8 cellular contexts compared by ENCODE assay signal in the genomic region with DNA sequence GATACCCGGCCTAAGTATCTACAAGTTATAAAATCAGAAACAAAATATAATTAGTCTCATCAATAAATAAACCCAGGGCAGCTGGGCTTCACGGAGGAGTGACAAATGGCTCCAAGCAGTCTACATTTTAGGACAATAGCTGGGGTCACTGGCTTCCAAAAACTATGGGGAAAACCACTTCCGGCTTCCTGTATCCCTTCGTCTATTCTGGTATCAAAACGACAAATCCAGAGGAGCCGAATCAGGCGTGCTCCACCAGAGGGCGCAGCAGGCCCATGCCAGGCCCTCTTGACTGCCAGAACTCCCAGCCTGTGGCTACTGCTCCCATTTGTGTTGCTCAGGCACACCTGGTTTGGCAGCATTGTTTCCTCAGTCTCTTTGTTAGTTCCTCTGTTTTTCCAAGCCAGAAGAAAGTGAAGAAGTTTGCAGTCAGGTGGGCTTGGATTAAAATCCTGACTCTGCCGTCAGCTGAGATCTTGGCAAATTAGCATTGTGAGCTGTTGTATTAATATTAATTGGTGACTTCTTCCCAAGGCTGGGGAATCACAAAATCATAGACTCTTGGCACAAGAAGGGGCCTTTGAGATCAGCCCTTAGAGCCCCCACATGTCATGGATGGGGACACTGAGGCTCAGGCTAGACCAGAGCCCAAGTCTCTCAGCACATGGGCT. TPM values are rescaled to one million over a fixed set of nuclear protein-coding genes. Genes with fewer than 3 reads are reported as not detected.
DNase-seq lines count a peak whose midpoint lies in the region; ATAC-seq and TF ChIP-seq lines count a peak whose summit lies in the region.

No MANE protein-coding gene starts in this region.

- peaks cover 9 to 14% of the 10 kb centered on the region in 2 donors for H3K36me3 Mint-ChIP-seq in naive B cell

- no peaks in the 10 kb centered on the region for H4K20me1 ChIP-seq in OCI-LY3 (ENCODE audit: insufficient read depth, low read length)

- TF ChIP-seq CTCF in OCI-LY3 (IDR thresholded peaks at IDR 0.05; ENCODE audit: low read depth, low read length) (peak; percentile 95), esophagus muscularis mucosa (IDR thresholded peaks at IDR 0.05) (peak; percentile 94 to 99 (median 98))

- H3K9ac ChIP-seq in OCI-LY3 (ENCODE audit: low read length): peak overlapping the region; percentile 5; the same call in 1 of the 2 replicates

- H3K4me1 ChIP-seq in OCI-LY3 (ENCODE audit: low read length) (peaks cover 12% of the 10 kb centered on the region), esophagus muscularis mucosa (peaks cover 7 to 11% (median 8%) of the 10 kb centered on the region in 4 donors)

- H3K27me3 Mint-ChIP-seq in naive B cell: no peaks in the 10 kb centered on the region

- ATAC-seq in naive B cell (ENCODE audit: low read depth in 2 of 2) (peak; percentile 57 to 66), HG02938 (IDR thresholded peaks at IDR 0.05; ENCODE audit: unreplicated experiment) (no peak)

- TF ChIP-seq EP300 in esophagus muscularis mucosa (IDR thresholded peaks at IDR 0.05): no peak

- peak overlapping the region; percentile 51 for H3K4me2 ChIP-seq in OCI-LY3 (ENCODE audit: low read length)

- 33% methylated on average over 5 of the region's 9 CpGs for WGBS in esophagus muscularis mucosa

- no peaks in the 10 kb centered on the region for H3K79me2 ChIP-seq in OCI-LY3 (ENCODE audit: low read length)

- H3K9me3 ChIP-seq in OCI-LY3 (ENCODE audit: insufficient read depth, low read length): no peaks in the 10 kb centered on the region
- no peaks in the 10 kb centered on the region for H3K9me3 ChIP-seq in esophagus muscularis mucosa

- TF ChIP-seq POLR2A in esophagus muscularis mucosa (IDR thresholded peaks at IDR 0.05; ENCODE audit: low read depth): no peak

- DNase-seq in EL: peak; percentile 90
- DNase-seq in HuH-7 (ENCODE audit: low spot score): peak; percentile 85
- DNase-seq in activated T-cell treated with anti-CD3 and anti-CD28 coated beads for 4 hours: peak; percentile 48
- peak; percentile 97 for DNase-seq in esophagus muscularis mucosa (ENCODE audit: extremely low spot score)
- DNase-seq in naive B cell: peak; percentile 50
- DNase-seq in stimulated activated CD8-positive, alpha-beta memory T cell treated with anti-CD3 and anti-CD28 coated beads, Interleukin-4, amount 100 ng/mL, for 48 hours: peak; percentile 86

- H2AFZ ChIP-seq in OCI-LY3 (ENCODE audit: low read depth, low read length): peak overlapping the region; percentile 88

- H3K36me3 ChIP-seq in OCI-LY3 (replicated peaks; ENCODE audit: low read depth, low read length) (no peaks in the 10 kb centered on the region), esophagus muscularis mucosa (no peaks in the 10 kb centered on the region)

- H3K27me3 ChIP-seq in OCI-LY3 (ENCODE audit: low read depth, low read length): no peaks in the 10 kb centered on the region
- no peaks in the 10 kb centered on the region for H3K27me3 ChIP-seq in esophagus muscularis mucosa

- H3K4me3 ChIP-seq in OCI-LY3 (ENCODE audit: low read length) (no peak overlapping the region), esophagus muscularis mucosa (peak overlapping the region in 1 of 4 donors; percentile 18)

- intact Hi-C loops in esophagus muscularis mucosa (cut with DNase I): loop anchor here (1.0 to 5.0 kb wide), 3 partner anchors 94 to 188 kb away; no protein-coding TSS in a partner anchor

- peaks cover 21 to 29% (median 21%) of the 10 kb centered on the region in 3 donors for H3K4me1 Mint-ChIP-seq in naive B cell

- H3K27ac ChIP-seq in OCI-LY3 (ENCODE audit: low read length) (no peak overlapping the region), esophagus muscularis mucosa (replicated peaks in 1 of 4) (peak overlapping the region; percentile 28 to 52 (median 48))

- H3K9me3 Mint-ChIP-seq in naive B cell: no peaks in the 10 kb centered on the region

- no peak overlapping the region for H3K4me3 Mint-ChIP-seq in naive B cell

- H3K27ac Mint-ChIP-seq in naive B cell: peak overlapping the region in 2 of 6 donors; percentile 63 to 87

RNA-seq across cellular contexts. Expression of gene RAB14, which starts 11.6 kb away (rescaled TPM):
- total RNA-seq in esophagus muscularis mucosa: 10 to 100 TPM; 28.5 to 30.7 (median 29.5) TPM
- polyA plus RNA-seq in naive B cell (ENCODE audit: low read depth in 6 of 6): 10 to 100 TPM; 42.2 to 49.1 (median 44.8) TPM

RNA-seq across cellular contexts. Expression of gene GSN, which starts 54.7 kb away (rescaled TPM):
- total RNA-seq in esophagus muscularis mucosa: 1,000 to 10,000 TPM; 2,509 to 3,811 (median 3,170) TPM
- polyA plus RNA-seq in naive B cell (ENCODE audit: low read depth in 6 of 6): 10 to 100 TPM in 3 of 6 donors, 1 to 10 TPM in 3; 3.3 to 13.5 (median 8.0) TPM
